14 cellular contexts compared by ENCODE assay signal in genomic region chr18:60894254-60894945, GRCh38.
"Had no signal": no experiment of that assay in that cellular context is flagged by ENCODE, and none has a peak within 500 bp of the region (broad histone marks: within the 10 kb centered on the region; RNA-seq: fewer than 3 reads in every experiment).

No MANE protein-coding gene starts in this region.

- H3K27ac Mint-ChIP-seq: activated naive CD8-positive, alpha-beta T cell treated with anti-CD3 and anti-CD28 coated beads, Interleukin-2, amount 50 U/mL, for 24 hours; activated T-helper 1 cell treated with anti-CD3 and anti-CD28 coated beads, Interleukin-12 subunit alpha, Interleukin-12 subunit beta, Interleukin-2, Interleukin-4 antibody, amounts not matched to agents 30 ng/mL and 10 ng/mL and 1 ng/mL, durations not matched to agents 14 hours and 24 hours and 36 hours; dendritic cell treated with granulocyte-macrophage colony-stimulating factor and Interleukin-4, amounts not matched to agents 40 ng/mL and 50 ng/mL, for 4 days; endodermal cell; T-helper 1 cell treated with Interleukin-12 subunit alpha and Interleukin-12 subunit beta and Interleukin-4 antibody, amounts not matched to agents 30 μg/mL and 1 μg/mL, for 36 hours; WTC11 had no signal

- H3K36me3 ChIP-seq: pancreas, stomach had no signal

- H3K27ac ChIP-seq: pancreas had no signal

- ATAC-seq: activated naive CD8-positive, alpha-beta T cell treated with anti-CD3 and anti-CD28 coated beads, Interleukin-2, amount 50 U/mL, for 24 hours; pancreas; WTC11 had no signal

- DNase-seq: activated CD4-positive, alpha-beta T cell treated with anti-CD3 and anti-CD28 coated beads for 48 hours; activated naive CD4-positive, alpha-beta T cell; activated naive CD8-positive, alpha-beta T cell treated with anti-CD3 and anti-CD28 coated beads, Interleukin-2, amount 50 U/mL, for 24 hours; central memory CD4-positive, alpha-beta T cell; endodermal cell; pancreas; stimulated activated CD4-positive, alpha-beta T cell treated with anti-CD3 and anti-CD28 coated beads, Interleukin-15, amount 100 ng/mL, for 24 hours; stimulated activated CD4-positive, alpha-beta T cell treated with anti-CD3 and anti-CD28 coated beads, Interleukin-4, amount 100 ng/mL, for 4 hours; stomach had no signal

- H3K4me3 ChIP-seq: pancreas, stomach had no signal

- H3K27me3 ChIP-seq: pancreas, stomach had no signal

- H3K4me3 Mint-ChIP-seq: activated naive CD8-positive, alpha-beta T cell treated with anti-CD3 and anti-CD28 coated beads, Interleukin-2, amount 50 U/mL, for 24 hours; activated T-helper 1 cell treated with anti-CD3 and anti-CD28 coated beads, Interleukin-12 subunit alpha, Interleukin-12 subunit beta, Interleukin-2, Interleukin-4 antibody, amounts not matched to agents 30 ng/mL and 10 ng/mL and 1 ng/mL, durations not matched to agents 14 hours and 24 hours and 36 hours; dendritic cell treated with granulocyte-macrophage colony-stimulating factor and Interleukin-4, amounts not matched to agents 40 ng/mL and 50 ng/mL, for 4 days; endodermal cell; neural crest cell; T-helper 1 cell treated with Interleukin-12 subunit alpha and Interleukin-12 subunit beta and Interleukin-4 antibody, amounts not matched to agents 30 μg/mL and 1 μg/mL, for 36 hours; WTC11 had no signal

- H3K36me3 Mint-ChIP-seq: WTC11 had no signal

- H3K9me3 ChIP-seq: pancreas, stomach had no signal

- H3K9me3 Mint-ChIP-seq: dendritic cell treated with granulocyte-macrophage colony-stimulating factor and Interleukin-4, amounts not matched to agents 40 ng/mL and 50 ng/mL, for 4 days; endodermal cell; neural crest cell; T-helper 1 cell treated with Interleukin-12 subunit alpha and Interleukin-12 subunit beta and Interleukin-4 antibody, amounts not matched to agents 30 μg/mL and 1 μg/mL, for 36 hours; WTC11 had no signal

- H3K4me1 ChIP-seq: pancreas, stomach had no signal

- H3K4me1 Mint-ChIP-seq: activated naive CD8-positive, alpha-beta T cell treated with anti-CD3 and anti-CD28 coated beads, Interleukin-2, amount 50 U/mL, for 24 hours; neural crest cell had no signal
